In the genomic region with DNA sequence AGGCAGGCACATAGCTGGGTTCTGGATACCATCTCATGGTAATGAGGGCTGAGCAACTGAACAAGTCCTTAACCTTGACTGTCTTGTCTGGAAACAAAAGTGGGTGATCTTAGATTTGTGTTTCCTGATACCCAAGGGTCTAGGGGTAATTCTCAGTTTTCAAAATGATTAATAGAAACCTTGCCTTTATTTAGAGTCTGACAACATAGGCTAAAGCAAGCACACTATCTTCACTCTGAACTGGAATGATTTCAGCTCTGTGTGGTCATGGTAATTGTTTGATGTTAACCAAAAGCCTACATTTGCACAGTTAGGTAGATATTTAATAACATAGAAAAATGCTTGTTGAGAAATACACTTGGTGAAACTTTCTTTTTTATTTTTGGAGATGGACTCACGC, we compare ENCODE assay signal across 34 cellular contexts. TPM values are rescaled to one million over a fixed set of nuclear protein-coding genes. Genes with fewer than 3 reads are reported as not detected.
A peak's percentile ranks its signal among the peaks of the same experiment; 100 is the strongest.
DNase-seq lines count a peak whose midpoint lies in the region; ATAC-seq and TF ChIP-seq lines count a peak whose summit lies in the region.
"Had no signal": no experiment of that assay in that cellular context is flagged by ENCODE, and none has a peak within 500 bp of the region (broad histone marks: within the 10 kb centered on the region; RNA-seq: fewer than 3 reads in every experiment).

No MANE protein-coding gene starts in this region.

- H3K27ac ChIP-seq in uterus: peak overlapping the region; percentile 36 to 63
- H3K27ac ChIP-seq: BLaER1 treated with 17β-estradiol and CSF1 and Interleukin-3, amounts not matched to agents 10 nM and 100 nM; cardiac muscle cell; psoas muscle; sigmoid colon; SJCRH30; tibial nerve; WERI-Rb-1 had no signal

- no peak for TF ChIP-seq CTCF in GM13977 (IDR thresholded peaks at IDR 0.05; ENCODE audit: extremely low read depth, insufficient read depth, missing control alignments)
- TF ChIP-seq CTCF in uterus (IDR thresholded peaks at IDR 0.05): no peak
- no peak for TF ChIP-seq CTCF in CD14-positive monocyte (IDR thresholded peaks at IDR 0.05)

- H3K36me3 Mint-ChIP-seq in CD14-positive monocyte: no peaks in the 10 kb centered on the region
- H3K36me3 Mint-ChIP-seq: natural killer cell had no signal

- H3K4me3 ChIP-seq in uterus: no peak overlapping the region
- H3K4me3 ChIP-seq: BLaER1 treated with 17β-estradiol and CSF1 and Interleukin-3, amounts not matched to agents 10 nM and 100 nM; cardiac muscle cell; lung; psoas muscle; sigmoid colon; SJCRH30; tibial nerve had no signal

- H3K9me3 Mint-ChIP-seq in CD14-positive monocyte: peaks cover 0 to 3% (median 0%) of the 10 kb centered on the region in 7 donors
- H3K9me3 Mint-ChIP-seq: activated naive CD8-positive, alpha-beta T cell treated with anti-CD3 and anti-CD28 coated beads, Interleukin-2, amount 50 U/mL, for 24 hours; activated T-cell treated with anti-CD3 and anti-CD28 coated beads, Interleukin-2, amount 50 U/mL, for 24 hours; H9; natural killer cell had no signal

- H3K4me1 ChIP-seq in uterus: no peaks in the 10 kb centered on the region
- H3K4me1 ChIP-seq: BLaER1 treated with 17β-estradiol and CSF1 and Interleukin-3, amounts not matched to agents 10 nM and 100 nM; psoas muscle; SJCRH30 had no signal

- no peaks in the 10 kb centered on the region for H3K9me3 ChIP-seq in uterus
- H3K9me3 ChIP-seq: BLaER1 treated with 17β-estradiol and CSF1 and Interleukin-3, amounts not matched to agents 10 nM and 100 nM; psoas muscle; sigmoid colon; SJCRH30; tibial nerve had no signal

- in situ Hi-C loops in GM13977 (cut with MboI; ENCODE audit: low pct_unique_long_range_greater_than_20kb, low sequenced_read_pairs, unreplicated experiment): no loop called here

- H3K27me3 ChIP-seq in uterus: no peaks in the 10 kb centered on the region
- H3K27me3 ChIP-seq: SJCRH30, tibial nerve had no signal

- peak; percentile 62 for DNase-seq in GM13977 (ENCODE audit: low spot score)
- no peak for DNase-seq in uterus
- DNase-seq in CD14-positive monocyte (ENCODE audit: low spot score): no peak
- DNase-seq in activated CD4-positive, CD25-positive, alpha-beta regulatory T cell (lab: John Stamatoyannopoulos, UW): no peak
- DNase-seq: activated CD4-positive, alpha-beta T cell treated with anti-CD3 and anti-CD28 coated beads for 48 hours; activated naive CD8-positive, alpha-beta T cell treated with anti-CD3 and anti-CD28 coated beads, Interleukin-2, amount 50 U/mL, for 24 hours; activated T-cell treated with anti-CD3 and anti-CD28 coated beads, Interleukin-2, amount 50 U/mL, for 24 hours; Calu3; DMS79; effector CD4-positive, alpha-beta T cell; H9; hypothalamus; KBM-7; natural killer cell; NCI-H1092 treated with DMSO at 0.1 percent for 48 hours; NCI-H187; NCI-H2171; NCI-H82; nucleus accumbens; psoas muscle; sigmoid colon; SJCRH30; stimulated activated CD4-positive, alpha-beta T cell treated with anti-CD3 and anti-CD28 coated beads, Interleukin-12 subunit alpha, Interleukin-12 subunit beta, amount 100 ng/mL, for 4 hours; stimulated activated CD4-positive, alpha-beta T cell treated with anti-CD3 and anti-CD28 coated beads, Interleukin-2, amount 100 ng/mL, for 48 hours; SW 1271; T-helper 9 cell; WERI-Rb-1 had no signal

- intact Hi-C loops in uterus (cut with DNase I; ENCODE audit: low total_unique reads): no loop called here
- intact Hi-C loops in CD14-positive monocyte (cut with micrococcal nuclease): no loop called here

- no peak overlapping the region for H3K27ac Mint-ChIP-seq in CD14-positive monocyte
- H3K27ac Mint-ChIP-seq: activated naive CD8-positive, alpha-beta T cell treated with anti-CD3 and anti-CD28 coated beads, Interleukin-2, amount 50 U/mL, for 24 hours; activated T-cell treated with anti-CD3 and anti-CD28 coated beads, Interleukin-2, amount 50 U/mL, for 24 hours; H9; natural killer cell had no signal

- peaks cover 23 to 57% (median 25%) of the 10 kb centered on the region in 3 donors for H3K27me3 Mint-ChIP-seq in CD14-positive monocyte (ENCODE audit: low read depth in 3 of 3)

- H3K4me3 Mint-ChIP-seq in CD14-positive monocyte: no peak overlapping the region
- H3K4me3 Mint-ChIP-seq: activated naive CD8-positive, alpha-beta T cell treated with anti-CD3 and anti-CD28 coated beads, Interleukin-2, amount 50 U/mL, for 24 hours; activated T-cell treated with anti-CD3 and anti-CD28 coated beads, Interleukin-2, amount 50 U/mL, for 24 hours; H9; natural killer cell had no signal

- ATAC-seq in GM19463 (IDR thresholded peaks at IDR 0.05; ENCODE audit: unreplicated experiment) (peak; percentile 87), HG03196 (IDR thresholded peaks at IDR 0.05; ENCODE audit: unreplicated experiment) (peak; percentile 63), HG02970 (IDR thresholded peaks at IDR 0.05; ENCODE audit: low FRiP score, unreplicated experiment) (no peak)
- ATAC-seq: activated naive CD8-positive, alpha-beta T cell treated with anti-CD3 and anti-CD28 coated beads, Interleukin-2, amount 50 U/mL, for 24 hours; natural killer cell; psoas muscle had no signal

- TF ChIP-seq POLR2A in uterus (IDR thresholded peaks at IDR 0.05): no peak

- no peaks in the 10 kb centered on the region for H3K4me1 Mint-ChIP-seq in CD14-positive monocyte
- H3K4me1 Mint-ChIP-seq: activated naive CD8-positive, alpha-beta T cell treated with anti-CD3 and anti-CD28 coated beads, Interleukin-2, amount 50 U/mL, for 24 hours; natural killer cell had no signal

- no peaks in the 10 kb centered on the region for H3K36me3 ChIP-seq in uterus
- H3K36me3 ChIP-seq: BLaER1 treated with 17β-estradiol and CSF1 and Interleukin-3, amounts not matched to agents 10 nM and 100 nM; cardiac muscle cell; sigmoid colon; SJCRH30; tibial nerve; WERI-Rb-1 had no signal

RNA-seq across cellular contexts. Expression of a gene that starts 6.8 kb away (rescaled TPM):
- total RNA-seq in uterus: 10 to 100 TPM; 46.5 to 75.4 (median 57.4) TPM
- not detected for polyA plus RNA-seq in CD14-positive monocyte
- total RNA-seq: natural killer cell had no signal
- polyA plus RNA-seq: cardiac muscle cell had no signal

RNA-seq across cellular contexts. Expression of a gene that starts 19.8 kb away (rescaled TPM):
- 10 to 100 TPM; 10.8 to 33.4 (median 15.9) TPM for total RNA-seq in uterus
- polyA plus RNA-seq in CD14-positive monocyte: under 1 TPM in 1 of 2 donors, not detected in 1; 0.11 TPM
